Comparison of ENCODE assay signal across 10 cellular contexts in genomic region chr11:62669420-62670161, GRCh38.
DNase-seq lines count a peak whose midpoint lies in the region; ATAC-seq and TF ChIP-seq lines count a peak whose summit lies in the region.
"Had no signal": no experiment of that assay in that cellular context is flagged by ENCODE, and none has a peak within 500 bp of the region (broad histone marks: within the 10 kb centered on the region; RNA-seq: fewer than 3 reads in every experiment).

No MANE protein-coding gene starts in this region.

- TF ChIP-seq CTCF in 22Rv1 (IDR thresholded peaks at IDR 0.05) = no peak

- no peak for ATAC-seq in HG02973 (IDR thresholded peaks at IDR 0.05; ENCODE audit: unreplicated experiment)

- H3K9ac ChIP-seq in SK-N-MC (ENCODE audit: insufficient read length) = no peak overlapping the region
- 0 out of 2 replicates have a peak overlapping the region, but pooled peaks have one; percentile 19 for H3K9ac ChIP-seq in iPS-20b (ENCODE audit: low read depth, low read length)

- H3K4me3 ChIP-seq in SK-N-MC (no peak overlapping the region), iPS-20b (ENCODE audit: low read length) (no peak overlapping the region)

- DNase-seq in EH (ENCODE audit: low read depth) = peak; percentile 12
- DNase-seq in SK-N-MC (ENCODE audit: low read depth, low spot score) = no peak
- no peak for DNase-seq in anterior cingulate cortex (lab: John Stamatoyannopoulos, UW)
- DNase-seq in HuH-7 (ENCODE audit: low spot score) = no peak
- DNase-seq in GM19238 (ENCODE audit: insufficient read length, low spot score) = no peak
- DNase-seq: activated gamma-delta T cell, EL had no signal

- peak overlapping the region; percentile 95 for H3K27ac ChIP-seq in 22Rv1
- peak overlapping the region; percentile 83 for H3K27ac ChIP-seq in SK-N-MC
- no peak overlapping the region for H3K27ac ChIP-seq in iPS-20b (ENCODE audit: low read length)

- H3K9me3 ChIP-seq in SK-N-MC (ENCODE audit: low read depth, low read length) = no peaks in the 10 kb centered on the region
- no peaks in the 10 kb centered on the region for H3K9me3 ChIP-seq in iPS-20b (ENCODE audit: insufficient read depth, low read depth, low read length)

- H3K4me1 ChIP-seq in iPS-20b (ENCODE audit: insufficient read depth, low read length) = peaks cover 10% of the 10 kb centered on the region; the same call in 1 of the 2 replicates

- H3K36me3 ChIP-seq in SK-N-MC (ENCODE audit: insufficient read depth, low read length) (peaks cover 28% of the 10 kb centered on the region), iPS-20b (ENCODE audit: insufficient read depth, low read depth, low read length) (peaks cover 43% of the 10 kb centered on the region)

- H3K27me3 ChIP-seq in iPS-20b (ENCODE audit: insufficient read depth, low read length) = no peaks in the 10 kb centered on the region
